In the genomic region with DNA sequence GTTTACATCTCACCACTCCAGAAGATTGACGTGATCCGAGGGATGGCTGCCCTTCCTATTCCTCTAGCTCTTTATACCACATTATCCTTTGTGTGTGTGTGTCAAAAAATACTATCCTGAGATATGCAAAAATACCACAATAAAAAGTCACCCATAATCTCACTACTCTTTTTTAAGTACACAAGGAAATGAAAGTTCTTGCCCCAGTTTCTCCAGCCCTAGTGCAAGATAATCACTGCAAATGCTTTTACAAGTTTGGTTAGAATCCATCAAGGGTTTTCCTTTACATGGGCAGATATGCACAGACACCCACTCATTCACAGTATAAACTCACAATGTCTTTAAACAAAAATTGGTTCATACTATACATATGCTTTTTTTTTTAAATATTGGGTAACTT, we compare ENCODE assay signal across 12 cellular contexts.
"Had no signal": no experiment of that assay in that cellular context is flagged by ENCODE, and none has a peak within 500 bp of the region (broad histone marks: within the 10 kb centered on the region; RNA-seq: fewer than 3 reads in every experiment).

No MANE protein-coding gene starts in this region.

- H3K27me3 ChIP-seq: sigmoid colon, upper lobe of right lung had no signal

- DNase-seq: activated CD4-positive, alpha-beta T cell treated with anti-CD3 and anti-CD28 coated beads for 36 hours; activated CD8-positive, alpha-beta memory T cell treated with anti-CD3 and anti-CD28 coated beads, Interleukin-2, amount 50 U/mL, for 4 hours; activated CD8-positive, alpha-beta T cell treated with anti-CD3 and anti-CD28 coated beads for 36 hours; activated naive CD8-positive, alpha-beta T cell treated with anti-CD3 and anti-CD28 coated beads, Interleukin-2, amount 10 ng/mL, durations not matched to agents 7 days and 5 days; aorta; foreskin melanocyte; head of caudate nucleus; sigmoid colon; stimulated activated CD4-positive, alpha-beta T cell treated with anti-CD3 and anti-CD28 coated beads, Interleukin-2, amount 100 ng/mL, for 24 hours; stimulated activated naive CD8-positive, alpha-beta T cell treated with anti-CD3 and anti-CD28 coated beads, Interleukin-15, Interleukin-2, amounts not matched to agents 100 U/mL and 50 U/mL, for 24 hours; upper lobe of right lung; WERI-Rb-1 had no signal

- H3K36me3 ChIP-seq: sigmoid colon, upper lobe of right lung, WERI-Rb-1 had no signal

- H3K9me3 ChIP-seq: sigmoid colon, upper lobe of right lung had no signal

- H3K4me3 ChIP-seq: sigmoid colon, upper lobe of right lung had no signal

- ATAC-seq: activated CD4-positive, alpha-beta T cell treated with anti-CD3 and anti-CD28 coated beads for 36 hours; activated CD8-positive, alpha-beta T cell treated with anti-CD3 and anti-CD28 coated beads for 36 hours; stimulated activated naive CD8-positive, alpha-beta T cell treated with anti-CD3 and anti-CD28 coated beads, Interleukin-15, Interleukin-2, amounts not matched to agents 100 U/mL and 50 U/mL, for 24 hours; upper lobe of right lung had no signal
